Comparison of ENCODE assay signal across 1 cellular context in genomic region chr9:93061260-93061751, GRCh38.
A peak's percentile ranks its signal among the peaks of the same experiment; 100 is the strongest.
TF ChIP-seq lines count a peak whose summit lies in the region.

No MANE protein-coding gene starts in this region.

TF ChIP-seq in K562, 482 proteins besides CTCF, POLR2A, EP300 and RAD21 (continued from another document):
- no peak for TF ChIP-seq NR2C2 (CRISPR knock-in tag; IDR thresholded peaks at IDR 0.05)
- 0 out of 2 replicates have a peak, but pooled peaks have one; percentile 19 for TF ChIP-seq NR2C2 (tag; IDR thresholded peaks at IDR 0.05)
- TF ChIP-seq POLR2G (IDR thresholded peaks at IDR 0.05; ENCODE audit: low read depth, low read length): no peak
- peak; percentile 94 for TF ChIP-seq BCOR (IDR thresholded peaks at IDR 0.05)
- TF ChIP-seq NFYB (IDR thresholded peaks at IDR 0.05; ENCODE audit: extremely low read depth, insufficient read length): no peak
- TF ChIP-seq RBBP5 (IDR thresholded peaks at IDR 0.05; ENCODE audit: borderline replicate concordance, insufficient read depth, low read length, poor library complexity, severe bottlenecking): no peak
- no peak for TF ChIP-seq STAT5A (IDR thresholded peaks at IDR 0.05; ENCODE audit: borderline replicate concordance, low read length)
- no peak for TF ChIP-seq USF2 (CRISPR knock-in tag; IDR thresholded peaks at IDR 0.05)
- no peak for TF ChIP-seq SRSF9 (IDR thresholded peaks at IDR 0.05; ENCODE audit: borderline replicate concordance, low read depth, low read length)
- no peak for TF ChIP-seq THAP12 (CRISPR knock-in tag; IDR thresholded peaks at IDR 0.05)
- no peak for TF ChIP-seq OTX1 (CRISPR knock-in tag; IDR thresholded peaks at IDR 0.05)
- TF ChIP-seq ZFP36 (IDR thresholded peaks at IDR 0.05; ENCODE audit: low read depth, low read length, partially characterized antibody): peak; percentile 93
- TF ChIP-seq CUX1 (CRISPR knock-in tag; IDR thresholded peaks at IDR 0.05): no peak
- no peak for TF ChIP-seq BMI1 (IDR thresholded peaks at IDR 0.05; ENCODE audit: low read length)
- TF ChIP-seq BACH1 (tag; IDR thresholded peaks at IDR 0.05): no peak
- no peak for TF ChIP-seq TEAD2 (tag; IDR thresholded peaks at IDR 0.05)
- 0 out of 2 replicates have a peak, but pooled peaks have one; percentile 51 for TF ChIP-seq KAT7 (CRISPR knock-in tag; IDR thresholded peaks at IDR 0.05; ENCODE audit: borderline replicate concordance)
- no peak for TF ChIP-seq SREBF2 (CRISPR knock-in tag; IDR thresholded peaks at IDR 0.05)
- TF ChIP-seq ZZZ3 (IDR thresholded peaks at IDR 0.05): no peak
- TF ChIP-seq IRF2 (CRISPR knock-in tag; IDR thresholded peaks at IDR 0.05): no peak
- no peak for TF ChIP-seq ZNF224 (CRISPR knock-in tag; IDR thresholded peaks at IDR 0.05)
- TF ChIP-seq THRA (IDR thresholded peaks at IDR 0.05): no peak
- TF ChIP-seq KLF13 (tag; IDR thresholded peaks at IDR 0.05; ENCODE audit: borderline replicate concordance, low read depth): no peak
- TF ChIP-seq ZBTB7A (IDR thresholded peaks at IDR 0.05; ENCODE audit: borderline replicate concordance, control insufficient read depth, low read depth, low read length): no peak
- TF ChIP-seq SNIP1 (IDR thresholded peaks at IDR 0.05; ENCODE audit: low read depth): no peak
- 0 out of 2 replicates have a peak, but pooled peaks have one; percentile 8 for TF ChIP-seq DPF2 (IDR thresholded peaks at IDR 0.05)
- no peak for TF ChIP-seq CTBP1 (IDR thresholded peaks at IDR 0.05; ENCODE audit: borderline replicate concordance)
- TF ChIP-seq TARDBP (IDR thresholded peaks at IDR 0.05): no peak
- TF ChIP-seq HDAC8 (tag; IDR thresholded peaks at IDR 0.05): no peak
- TF ChIP-seq HDAC6 (IDR thresholded peaks at IDR 0.05; ENCODE audit: low read depth, low read length): no peak
- no peak for TF ChIP-seq EWSR1 (IDR thresholded peaks at IDR 0.05; ENCODE audit: borderline replicate concordance, low read depth, partially characterized antibody)
- 0 out of 2 replicates have a peak, but pooled peaks have one; percentile 6 for TF ChIP-seq TFAP4 (CRISPR knock-in tag; IDR thresholded peaks at IDR 0.05; ENCODE audit: borderline replicate concordance)
- TF ChIP-seq RBM25 (IDR thresholded peaks at IDR 0.05; ENCODE audit: low read depth, low read length, severe bottlenecking): peak; percentile 91
- peak; percentile 57; the same call in 1 of the 2 replicates for TF ChIP-seq GABPB1 (CRISPR knock-in tag; IDR thresholded peaks at IDR 0.05)
- TF ChIP-seq CBX2 (IDR thresholded peaks at IDR 0.05; ENCODE audit: insufficient read depth, low read length, poor library complexity, severe bottlenecking): no peak
- TF ChIP-seq ZNF785 (CRISPR knock-in tag; IDR thresholded peaks at IDR 0.05): no peak
- no peak for TF ChIP-seq EGR1 (conservative IDR thresholded peaks at IDR 0.05)
- 0 out of 2 replicates have a peak, but pooled peaks have one; percentile 22 for TF ChIP-seq FOSL1 (tag; conservative IDR thresholded peaks at IDR 0.05)
- no peak for TF ChIP-seq TCF3 (CRISPR knock-in tag; IDR thresholded peaks at IDR 0.05)
- no peak for TF ChIP-seq BRF1 (IDR thresholded peaks at IDR 0.05; ENCODE audit: borderline replicate concordance, extremely low read depth, insufficient read length)
- TF ChIP-seq CBX8 (IDR thresholded peaks at IDR 0.05; ENCODE audit: borderline replicate concordance, extremely low read depth, low read depth, low read length, poor library complexity, severe bottlenecking): no peak
- no peak for TF ChIP-seq ZBTB33 (CRISPR knock-in tag; IDR thresholded peaks at IDR 0.05)
- no peak for TF ChIP-seq FOXM1 (IDR thresholded peaks at IDR 0.05; ENCODE audit: low read depth)
- TF ChIP-seq FOXM1 (CRISPR knock-in tag; IDR thresholded peaks at IDR 0.05; ENCODE audit: low read depth): no peak
- TF ChIP-seq TAF1 (IDR thresholded peaks at IDR 0.05; ENCODE audit: control insufficient read depth, extremely low read depth, insufficient read depth, low read length, severe bottlenecking): no peak
- no peak for TF ChIP-seq GATAD2A (IDR thresholded peaks at IDR 0.05)
- no peak for TF ChIP-seq SRSF1 (IDR thresholded peaks at IDR 0.05; ENCODE audit: low read depth, low read length)
- TF ChIP-seq CHAMP1 (IDR thresholded peaks at IDR 0.05): no peak
- no peak for TF ChIP-seq POU5F1 (IDR thresholded peaks at IDR 0.05; ENCODE audit: borderline replicate concordance, low read depth, low read length, partially characterized antibody)
- TF ChIP-seq MTA3 (IDR thresholded peaks at IDR 0.05; ENCODE audit: borderline replicate concordance): no peak
TF ChIP-seq in K562: peak in this region for 22.
